Comparison of ENCODE assay signal across 8 cellular contexts in genomic region chr20:62837790-62838458, GRCh38. TPM values are rescaled to one million over a fixed set of nuclear protein-coding genes. Genes with fewer than 3 reads are reported as not detected.
DNase-seq lines count a peak whose midpoint lies in the region; ATAC-seq and TF ChIP-seq lines count a peak whose summit lies in the region.

No MANE protein-coding gene starts in this region.

- H3K36me3 ChIP-seq in BLaER1 (peaks cover 65% of the 10 kb centered on the region), tibial artery (no peaks in the 10 kb centered on the region)

- no peaks in the 10 kb centered on the region for H3K27me3 Mint-ChIP-seq in mesothelial cell of epicardium (ENCODE audit: low read depth)

- H3K27me3 ChIP-seq in BLaER1 (0 out of 2 replicates have a peak, but pooled peaks cover 4% of the 10 kb centered on the region), tibial artery (peaks cover 0 to 39% of the 10 kb centered on the region in 2 donors)

- ATAC-seq in GM21447 (IDR thresholded peaks at IDR 0.05; ENCODE audit: unreplicated experiment) = peak; percentile 76

- H3K27ac Mint-ChIP-seq in mesothelial cell of epicardium = no peak overlapping the region

- H3K27ac ChIP-seq in BLaER1 (no peak overlapping the region), tibial artery (no peak overlapping the region)

- peaks cover 37% of the 10 kb centered on the region for H3K36me3 Mint-ChIP-seq in mesothelial cell of epicardium

- intact Hi-C loops in tibial artery (cut with DNase I; ENCODE audit: low total_unique reads) = no loop called here

- H3K9me3 Mint-ChIP-seq in mesothelial cell of epicardium = no peaks in the 10 kb centered on the region

- no peaks in the 10 kb centered on the region for H4K20me1 ChIP-seq in BLaER1

- no peak overlapping the region for H3K9ac ChIP-seq in BLaER1

- H3K9me3 ChIP-seq in BLaER1 (no peaks in the 10 kb centered on the region), tibial artery (no peaks in the 10 kb centered on the region)

- H3K4me1 ChIP-seq in BLaER1 (peaks cover 59% of the 10 kb centered on the region), tibial artery (peaks cover 0 to 3% (median 0%) of the 10 kb centered on the region in 4 donors)

- peak overlapping the region; percentile 18 for H3K4me2 ChIP-seq in BLaER1

- TF ChIP-seq CTCF in epithelial cell of proximal tubule (conservative IDR thresholded peaks at IDR 0.05; ENCODE audit: low read depth, low read length) = no peak
- TF ChIP-seq CTCF in tibial artery (IDR thresholded peaks at IDR 0.05) = no peak
- TF ChIP-seq CTCF in mesothelial cell of epicardium (IDR thresholded peaks at IDR 0.05; ENCODE audit: unreplicated experiment) = no peak

- DNase-seq in NCI-H1694 (lab: John Stamatoyannopoulos, UW) = peak; percentile 83
- peak; percentile 16 for DNase-seq in epithelial cell of proximal tubule (ENCODE audit: low read depth)
- DNase-seq in superior temporal gyrus (ENCODE audit: extremely low spot score) = no peak
- DNase-seq in tibial artery = no peak
- no peak for DNase-seq in stimulated activated CD4-positive, alpha-beta T cell treated with anti-CD3 and anti-CD28 coated beads, Interleukin-2, amount 100 ng/mL, for 24 hours
- DNase-seq in mesothelial cell of epicardium (ENCODE audit: low spot score in 2 of 2, unreplicated experiment in 2 of 2) = no peak

- peaks cover 6% of the 10 kb centered on the region for H3K4me1 Mint-ChIP-seq in mesothelial cell of epicardium

- no peak overlapping the region for H3K4me3 Mint-ChIP-seq in mesothelial cell of epicardium

- no peak overlapping the region for H3K4me3 ChIP-seq in BLaER1
- no peak overlapping the region for H3K4me3 ChIP-seq in epithelial cell of proximal tubule (ENCODE audit: low read depth, low read length)
- H3K4me3 ChIP-seq in tibial artery = no peak overlapping the region

RNA-seq across cellular contexts. Expression of gene COL9A3, which starts 21.1 kb away (rescaled TPM):
- total RNA-seq in epithelial cell of proximal tubule (2.8 and 4.6 TPM in 2 replicates), mesothelial cell of epicardium (573 to 576 TPM (median 576 TPM) in 3 replicates)

RNA-seq across cellular contexts. Expression of gene TCFL5, which starts 23.7 kb away (rescaled TPM):
- total RNA-seq in epithelial cell of proximal tubule (5.7 and 7.2 TPM in 2 replicates), mesothelial cell of epicardium (12.0 to 12.6 TPM (median 12.2 TPM) in 3 replicates)

RNA-seq across cellular contexts. Expression of gene OGFR, which starts 33.3 kb away (rescaled TPM):
- total RNA-seq in epithelial cell of proximal tubule (57.6 and 61.1 TPM in 2 replicates), mesothelial cell of epicardium (56.2 to 58.4 TPM (median 56.5 TPM) in 3 replicates)

RNA-seq across cellular contexts. Expression of gene MRGBP, which starts 41.7 kb away (rescaled TPM):
- total RNA-seq in epithelial cell of proximal tubule = 14.6 and 23.4 TPM in 2 replicates
- 18.4 to 20.8 TPM (median 20.4 TPM) in 3 replicates for total RNA-seq in mesothelial cell of epicardium

Comparison
In these comparisons a context has a peak if more than half of its experiments do, and no peak if none do; other contexts are left out.
1. DNase-seq: peak in NCI-H1694 (single experiment) and epithelial cell of proximal tubule (single experiment); none in superior temporal gyrus (single experiment), tibial artery (0 of 2), stimulated activated CD4-positive, alpha-beta T cell treated with anti-CD3 and anti-CD28 coated beads, Interleukin-2, amount 100 ng/mL, for 24 hours (0 of 2) and mesothelial cell of epicardium (0 of 2).
2. RNA of gene COL9A3, which starts 21.1 kb away (total RNA-seq): 573 to 576 TPM in mesothelial cell of epicardium; 2.8 to 4.6 TPM in epithelial cell of proximal tubule; every median in the first group is over 100 times any median in the second.